In genomic region chr12:45268672-45269406, GRCh38 we compare ENCODE assay signal across 8 cellular contexts. TPM values are rescaled to one million over a fixed set of nuclear protein-coding genes. Genes with fewer than 3 reads are reported as not detected.
DNase-seq lines count a peak whose midpoint lies in the region; ATAC-seq, FAIRE-seq and TF ChIP-seq lines count a peak whose summit lies in the region.

No MANE protein-coding gene starts in this region.

- H3K9me2 ChIP-seq in Karpas-422 (replicated peaks; ENCODE audit: insufficient read depth, low read length), result no peaks in the 10 kb centered on the region
- no peaks in the 10 kb centered on the region for H3K9me2 ChIP-seq in SU-DHL-6 (replicated peaks; ENCODE audit: insufficient read depth, low read length)

- H3K9me3 ChIP-seq in Karpas-422 (ENCODE audit: low read length) (no peaks in the 10 kb centered on the region), SU-DHL-6 (ENCODE audit: insufficient read depth, low read length) (no peaks in the 10 kb centered on the region)

- no peaks in the 10 kb centered on the region for H3K4me1 ChIP-seq in Karpas-422 (ENCODE audit: low read length)
- peaks cover 14% of the 10 kb centered on the region for H3K4me1 ChIP-seq in rectal smooth muscle tissue (ENCODE audit: control insufficient read depth, insufficient read depth, low read length)

- peak; percentile 19 for TF ChIP-seq CTCF in SU-DHL-6 (IDR thresholded peaks at IDR 0.05; ENCODE audit: insufficient read depth, low read length, poor library complexity, severe bottlenecking)

- CTCF ChIA-PET in activated CD4-positive, alpha-beta memory T cell treated with anti-CD3 and anti-CD28 coated beads, Interleukin-2, amount 10 ng/mL, durations not matched to agents 7 days and 5 days (lab: Charles Lee), result no interaction called here

- no peak for ATAC-seq in stimulated activated naive CD8-positive, alpha-beta T cell treated with anti-CD3 and anti-CD28 coated beads, Interleukin-15, amount 100 ng/mL, for 72 hours

- H3K4me2 ChIP-seq in Karpas-422 (ENCODE audit: low read depth, low read length, poor library complexity, severe bottlenecking), result no peak overlapping the region
- no peak overlapping the region for H3K4me2 ChIP-seq in SU-DHL-6 (ENCODE audit: low read depth, low read length, poor library complexity, severe bottlenecking)

- H3K27ac ChIP-seq in Karpas-422 (ENCODE audit: low read length) (no peak overlapping the region), SU-DHL-6 (ENCODE audit: low read depth, low read length) (no peak overlapping the region), rectal smooth muscle tissue (ENCODE audit: low read depth, low read length) (peak overlapping the region; percentile 51)

- no peaks in the 10 kb centered on the region for H3K36me3 ChIP-seq in Karpas-422 (ENCODE audit: insufficient read depth, low read length)
- no peaks in the 10 kb centered on the region for H3K36me3 ChIP-seq in SU-DHL-6 (ENCODE audit: low read length)
- no peaks in the 10 kb centered on the region for H3K36me3 ChIP-seq in rectal smooth muscle tissue (ENCODE audit: control insufficient read depth, insufficient read depth, low read length)

- H4K20me1 ChIP-seq in Karpas-422 (ENCODE audit: insufficient read depth, low read depth, low read length), result no peaks in the 10 kb centered on the region
- no peaks in the 10 kb centered on the region; the same call in 1 of the 2 replicates for H4K20me1 ChIP-seq in SU-DHL-6 (ENCODE audit: low read depth, low read length)

- H3K4me3 Mint-ChIP-seq in activated CD4-positive, alpha-beta memory T cell treated with anti-CD3 and anti-CD28 coated beads, Interleukin-2, amount 10 ng/mL, durations not matched to agents 7 days and 5 days, result no peak overlapping the region
- no peak overlapping the region for H3K4me3 Mint-ChIP-seq in stimulated activated naive CD8-positive, alpha-beta T cell treated with anti-CD3 and anti-CD28 coated beads, Interleukin-15, amount 100 ng/mL, for 72 hours

- H3K9ac ChIP-seq in Karpas-422 (ENCODE audit: low read length) (no peak overlapping the region), SU-DHL-6 (ENCODE audit: low read length) (no peak overlapping the region), rectal smooth muscle tissue (ENCODE audit: low read length) (no peak overlapping the region)

- H2AFZ ChIP-seq in Karpas-422 (ENCODE audit: low read length) (no peak overlapping the region), SU-DHL-6 (ENCODE audit: low read depth, low read length, severe bottlenecking) (no peak overlapping the region)

- DNase-seq in AG08396 (ENCODE audit: low spot score) (peak; percentile 39), GM19239 (ENCODE audit: insufficient read length, low spot score) (no peak), Karpas-422 (peak; percentile 46), germinal center (ENCODE audit: low spot score) (peak; percentile 12)
- DNase-seq in activated CD4-positive, alpha-beta memory T cell treated with anti-CD3 and anti-CD28 coated beads, Interleukin-2, amount 10 ng/mL, durations not matched to agents 7 days and 5 days, result no peak
- no peak for DNase-seq in stimulated activated naive CD8-positive, alpha-beta T cell treated with anti-CD3 and anti-CD28 coated beads, Interleukin-15, amount 100 ng/mL, for 72 hours

- H3K27me3 ChIP-seq in Karpas-422 (ENCODE audit: low read length) (no peaks in the 10 kb centered on the region), SU-DHL-6 (ENCODE audit: low read length) (no peaks in the 10 kb centered on the region), rectal smooth muscle tissue (ENCODE audit: control insufficient read depth, insufficient read depth, low read length) (no peaks in the 10 kb centered on the region)

- peak; percentile 68 for FAIRE-seq in GM19239 (lab: Jason Lieb, UNC)

- H3K27me3 Mint-ChIP-seq in activated CD4-positive, alpha-beta memory T cell treated with anti-CD3 and anti-CD28 coated beads, Interleukin-2, amount 10 ng/mL, durations not matched to agents 7 days and 5 days, result no peaks in the 10 kb centered on the region
- no peaks in the 10 kb centered on the region for H3K27me3 Mint-ChIP-seq in stimulated activated naive CD8-positive, alpha-beta T cell treated with anti-CD3 and anti-CD28 coated beads, Interleukin-15, amount 100 ng/mL, for 72 hours

- H3K36me3 Mint-ChIP-seq in activated CD4-positive, alpha-beta memory T cell treated with anti-CD3 and anti-CD28 coated beads, Interleukin-2, amount 10 ng/mL, durations not matched to agents 7 days and 5 days (ENCODE audit: low read depth), result peaks cover 7% of the 10 kb centered on the region

- POLR2A ChIA-PET in activated CD4-positive, alpha-beta memory T cell treated with anti-CD3 and anti-CD28 coated beads, Interleukin-2, amount 10 ng/mL, durations not matched to agents 7 days and 5 days (lab: Charles Lee), result no interaction called here

- H3F3A ChIP-seq in SU-DHL-6 (ENCODE audit: insufficient read depth), result no peaks in the 10 kb centered on the region

- H3K9me3 Mint-ChIP-seq in activated CD4-positive, alpha-beta memory T cell treated with anti-CD3 and anti-CD28 coated beads, Interleukin-2, amount 10 ng/mL, durations not matched to agents 7 days and 5 days, result no peaks in the 10 kb centered on the region
- H3K9me3 Mint-ChIP-seq in stimulated activated naive CD8-positive, alpha-beta T cell treated with anti-CD3 and anti-CD28 coated beads, Interleukin-15, amount 100 ng/mL, for 72 hours, result no peaks in the 10 kb centered on the region

- H3K79me2 ChIP-seq in Karpas-422 (ENCODE audit: low read length) (no peaks in the 10 kb centered on the region), SU-DHL-6 (ENCODE audit: insufficient read depth, low read length) (no peaks in the 10 kb centered on the region)

- H3K4me1 Mint-ChIP-seq in activated CD4-positive, alpha-beta memory T cell treated with anti-CD3 and anti-CD28 coated beads, Interleukin-2, amount 10 ng/mL, durations not matched to agents 7 days and 5 days, result peaks cover 4% of the 10 kb centered on the region
- H3K4me1 Mint-ChIP-seq in stimulated activated naive CD8-positive, alpha-beta T cell treated with anti-CD3 and anti-CD28 coated beads, Interleukin-15, amount 100 ng/mL, for 72 hours, result peaks cover 10% of the 10 kb centered on the region

- no peak overlapping the region for H3K27ac Mint-ChIP-seq in activated CD4-positive, alpha-beta memory T cell treated with anti-CD3 and anti-CD28 coated beads, Interleukin-2, amount 10 ng/mL, durations not matched to agents 7 days and 5 days
- no peak overlapping the region for H3K27ac Mint-ChIP-seq in stimulated activated naive CD8-positive, alpha-beta T cell treated with anti-CD3 and anti-CD28 coated beads, Interleukin-15, amount 100 ng/mL, for 72 hours

- no peak overlapping the region for H3K4me3 ChIP-seq in Karpas-422 (ENCODE audit: low read length)
- H3K4me3 ChIP-seq in SU-DHL-6 (ENCODE audit: insufficient read depth, low read length, poor library complexity, severe bottlenecking), result no peak overlapping the region
- H3K4me3 ChIP-seq in rectal smooth muscle tissue (ENCODE audit: low read length), result no peak overlapping the region

RNA-seq across cellular contexts. Expression of gene ANO6, which starts 52.9 kb away (rescaled TPM):
- total RNA-seq in Karpas-422 (2014; rRNA removed; shearing (Covaris generic); ENCODE audit: low replicate concordance), result 0.14 and 1.1 TPM in 2 replicates
- 10 to 100 TPM; 29.2 to 29.8 TPM for total RNA-seq in activated CD4-positive, alpha-beta memory T cell treated with anti-CD3 and anti-CD28 coated beads, Interleukin-2, amount 10 ng/mL, durations not matched to agents 7 days and 5 days

Comparison
In these comparisons a context has a peak if more than half of its experiments do, and no peak if none do; other contexts are left out.
1. DNase-seq: peak in AG08396 (single experiment), Karpas-422 (single experiment) and germinal center (single experiment); none in GM19239 (single experiment), activated CD4-positive, alpha-beta memory T cell treated with anti-CD3 and anti-CD28 coated beads, Interleukin-2, amount 10 ng/mL, durations not matched to agents 7 days and 5 days (single experiment) and stimulated activated naive CD8-positive, alpha-beta T cell treated with anti-CD3 and anti-CD28 coated beads, Interleukin-15, amount 100 ng/mL, for 72 hours (0 of 2).
2. RNA of gene ANO6, which starts 52.9 kb away (total RNA-seq): 29.2 to 29.8 TPM in activated CD4-positive, alpha-beta memory T cell treated with anti-CD3 and anti-CD28 coated beads, Interleukin-2, amount 10 ng/mL, durations not matched to agents 7 days and 5 days; 0.14 to 1.1 TPM in Karpas-422; every median in the first group is over 10 times any median in the second.